In genomic region chr14:67424539-67424938, GRCh38 we compare ENCODE assay signal across 22 cellular contexts. TPM values are rescaled to one million over a fixed set of nuclear protein-coding genes. Genes with fewer than 3 reads are reported as not detected.
DNase-seq lines count a peak whose midpoint lies in the region; ATAC-seq and TF ChIP-seq lines count a peak whose summit lies in the region.
"Had no signal": no experiment of that assay in that cellular context is flagged by ENCODE, and none has a peak within 500 bp of the region (broad histone marks: within the 10 kb centered on the region; RNA-seq: fewer than 3 reads in every experiment).

No MANE protein-coding gene starts in this region.

- ATAC-seq in gastroesophageal sphincter: no peak
- no peak for ATAC-seq in GM19463 (IDR thresholded peaks at IDR 0.05; ENCODE audit: unreplicated experiment)
- ATAC-seq: A549; CD8-positive, alpha-beta T cell had no signal

- H3K36me3 ChIP-seq in BLaER1 treated with 17β-estradiol and CSF1 and Interleukin-3, amounts not matched to agents 10 nM and 100 nM: no peaks in the 10 kb centered on the region
- H3K36me3 ChIP-seq in osteoblast (ENCODE audit: insufficient read depth, low read length) (no peaks in the 10 kb centered on the region), gastroesophageal sphincter (no peaks in the 10 kb centered on the region)
- H3K36me3 ChIP-seq: BE2C had no signal

- DNase-seq in KBM-7 (peak; percentile 21), endothelial cell (ENCODE audit: low spot score) (no peak), osteoblast (ENCODE audit: insufficient read length, low spot score, missing footprints) (peak; percentile 76), midbrain (lab: John Stamatoyannopoulos, UW) (no peak), NCI-H2227 treated with DMSO at 0.1 percent for 48 hours (lab: John Stamatoyannopoulos, UW) (no peak)
- DNase-seq: 8988T; ACHN; AML-193; BE2C; C1 segment of cervical spinal cord; Caco-2; CD4-positive, CD25-positive, alpha-beta regulatory T cell; CD8-positive, alpha-beta T cell; DMS153; DND-41; GM23248; H7; HCEC 1CT had no signal

- H3K4me3 ChIP-seq in BLaER1 treated with 17β-estradiol and CSF1 and Interleukin-3, amounts not matched to agents 10 nM and 100 nM: no peak overlapping the region
- H3K4me3 ChIP-seq in osteoblast (ENCODE audit: insufficient read depth, low read length) (no peak overlapping the region), gastroesophageal sphincter (no peak overlapping the region)
- H3K4me3 ChIP-seq: A549, GM23248 had no signal

- peaks cover 3% of the 10 kb centered on the region for H3K27me3 Mint-ChIP-seq in endothelial cell (ENCODE audit: unreplicated experiment)

- H3K4me2 ChIP-seq in BLaER1 treated with 17β-estradiol and CSF1 and Interleukin-3, amounts not matched to agents 10 nM and 100 nM: peak overlapping the region in 10 of 11 experiments; percentile 8 to 84 (median 59); a peak in 17 of 22 replicates
- H3K4me2 ChIP-seq in osteoblast (ENCODE audit: insufficient read depth, low read length): no peak overlapping the region
- H3K4me2 ChIP-seq: A549 had no signal

- H3K79me2 ChIP-seq in osteoblast (ENCODE audit: insufficient read depth, low read length): no peaks in the 10 kb centered on the region

- H3K27me3 ChIP-seq in BLaER1 treated with 17β-estradiol and CSF1 and Interleukin-3, amounts not matched to agents 10 nM and 100 nM: peaks cover 0 to 10% (median 0%) of the 10 kb centered on the region in 11 experiments; a peak in 2 of 22 replicates
- H3K27me3 ChIP-seq in osteoblast (ENCODE audit: insufficient read depth, low read length): peaks cover 3% of the 10 kb centered on the region
- peaks cover 40% of the 10 kb centered on the region for H3K27me3 ChIP-seq in gastroesophageal sphincter

- in situ Hi-C loops in KBM-7 (cut with MboI; ENCODE audit: low pct_unique_long_range_greater_than_20kb, low sequenced_read_pairs): no loop called here

- H3K9me3 Mint-ChIP-seq in endothelial cell (ENCODE audit: unreplicated experiment): no peaks in the 10 kb centered on the region
- H3K9me3 Mint-ChIP-seq: CD4-positive, CD25-positive, alpha-beta regulatory T cell; CD8-positive, alpha-beta T cell had no signal

- TF ChIP-seq POLR2A in gastroesophageal sphincter (IDR thresholded peaks at IDR 0.05): no peak

- H3K36me3 Mint-ChIP-seq in endothelial cell (ENCODE audit: low read depth, unreplicated experiment): no peaks in the 10 kb centered on the region
- H3K36me3 Mint-ChIP-seq: CD4-positive, CD25-positive, alpha-beta regulatory T cell; CD8-positive, alpha-beta T cell had no signal

- TF ChIP-seq EP300 in gastroesophageal sphincter (IDR thresholded peaks at IDR 0.05): no peak

- peaks cover 8% of the 10 kb centered on the region for H3K4me1 Mint-ChIP-seq in endothelial cell (ENCODE audit: unreplicated experiment)

- 22% methylated on average over 2 of the region's 3 CpGs; no CpG with 5 or more reads in 1 of the 2 donors for WGBS in gastroesophageal sphincter (ENCODE audit: low coverage in 1 of 2), 2 donors

- H4K20me1 ChIP-seq in BLaER1 treated with 17β-estradiol and CSF1 and Interleukin-3, amounts not matched to agents 10 nM and 100 nM: peaks cover 0 to 8% (median 0%) of the 10 kb centered on the region in 11 experiments; a peak in 1 of 22 replicates
- H4K20me1 ChIP-seq in osteoblast (ENCODE audit: insufficient read depth, low read length): no peaks in the 10 kb centered on the region

- H3K4me3 Mint-ChIP-seq in endothelial cell (ENCODE audit: unreplicated experiment): no peak overlapping the region
- H3K4me3 Mint-ChIP-seq: CD4-positive, CD25-positive, alpha-beta regulatory T cell; CD8-positive, alpha-beta T cell had no signal

- TF ChIP-seq CTCF in endothelial cell (IDR thresholded peaks at IDR 0.05; ENCODE audit: unreplicated experiment) (no peak), osteoblast (IDR thresholded peaks at IDR 0.05; ENCODE audit: extremely low read depth, low read depth, low read length) (no peak), gastroesophageal sphincter (IDR thresholded peaks at IDR 0.05) (no peak)

- H3K27ac Mint-ChIP-seq in endothelial cell (ENCODE audit: unreplicated experiment): peak overlapping the region; percentile 36
- H3K27ac Mint-ChIP-seq: CD8-positive, alpha-beta T cell had no signal

- H3K4me1 ChIP-seq in BLaER1 treated with 17β-estradiol and CSF1 and Interleukin-3, amounts not matched to agents 10 nM and 100 nM: peaks cover 0 to 26% (median 20%) of the 10 kb centered on the region in 10 experiments; a peak in 19 of 20 replicates
- H3K4me1 ChIP-seq in osteoblast (ENCODE audit: insufficient read depth, low read length): peaks cover 4% of the 10 kb centered on the region
- peaks cover 0 to 8% (median 3%) of the 10 kb centered on the region in 3 donors for H3K4me1 ChIP-seq in gastroesophageal sphincter
- H3K4me1 ChIP-seq: BE2C had no signal

- H2AFZ ChIP-seq in osteoblast (ENCODE audit: low read length): no peak overlapping the region
- H2AFZ ChIP-seq: GM23248 had no signal

- H3K27ac ChIP-seq in BLaER1 treated with 17β-estradiol and CSF1 and Interleukin-3, amounts not matched to agents 10 nM and 100 nM: no peak overlapping the region; a peak in 1 of 22 replicates
- H3K27ac ChIP-seq in osteoblast (ENCODE audit: low read depth, low read length): no peak overlapping the region
- H3K27ac ChIP-seq in gastroesophageal sphincter: no peak overlapping the region
- H3K27ac ChIP-seq: A549, GM23248 had no signal

- no peaks in the 10 kb centered on the region for H3K9me3 ChIP-seq in BLaER1 treated with 17β-estradiol and CSF1 and Interleukin-3, amounts not matched to agents 10 nM and 100 nM (replicated peaks in 1 of 11)
- H3K9me3 ChIP-seq in osteoblast (ENCODE audit: low read depth, low read length): no peaks in the 10 kb centered on the region
- no peaks in the 10 kb centered on the region for H3K9me3 ChIP-seq in gastroesophageal sphincter
- H3K9me3 ChIP-seq: A549, BE2C, Caco-2 had no signal

- H3K9ac ChIP-seq in BLaER1 treated with 17β-estradiol and CSF1 and Interleukin-3, amounts not matched to agents 10 nM and 100 nM: no peak overlapping the region
- H3K9ac ChIP-seq: GM23248 had no signal

RNA-seq across cellular contexts. Expression of gene PLEK2, which starts 12.6 kb away (rescaled TPM):
- total RNA-seq in endothelial cell (ENCODE audit: unreplicated experiment) (0.62 TPM), osteoblast (1.2 and 2.5 TPM in 2 replicates), gastroesophageal sphincter (under 1 TPM in 1 of 4 donors, not detected in 3; 0.37 TPM)
- total RNA-seq: CD4-positive, CD25-positive, alpha-beta regulatory T cell; CD8-positive, alpha-beta T cell; H7 had no signal

Comparison
In these comparisons a context has a peak if more than half of its experiments do, and no peak if none do; other contexts are left out.
1. DNase-seq: peak in KBM-7 (single experiment) and osteoblast (single experiment); none in endothelial cell (single experiment), midbrain (single experiment) and NCI-H2227 treated with DMSO at 0.1 percent for 48 hours (single experiment).